Comparison of ENCODE assay signal across 19 cellular contexts in genomic region chr22:23580586-23581251, GRCh38. TPM values are rescaled to one million over a fixed set of nuclear protein-coding genes. Genes with fewer than 3 reads are reported as not detected.
DNase-seq lines count a peak whose midpoint lies in the region; ATAC-seq and TF ChIP-seq lines count a peak whose summit lies in the region.
"Had no signal": no experiment of that assay in that cellular context is flagged by ENCODE, and none has a peak within 500 bp of the region (broad histone marks: within the 10 kb centered on the region; RNA-seq: fewer than 3 reads in every experiment).

No MANE protein-coding gene starts in this region.

- no peaks in the 10 kb centered on the region for H3F3A ChIP-seq in neural progenitor cell (ENCODE audit: low read depth)

- 63 to 68% (median 65%) methylated on average over 8 to 11 of the region's 11 CpGs for WGBS in stomach, 5 donors

- no peaks in the 10 kb centered on the region for H3K27me3 ChIP-seq in Karpas-422 (ENCODE audit: low read length)
- H3K27me3 ChIP-seq in neural progenitor cell = no peaks in the 10 kb centered on the region
- H3K27me3 ChIP-seq in stomach = peaks cover 0 to 25% (median 0%) of the 10 kb centered on the region in 3 donors
- peaks cover 10% of the 10 kb centered on the region for H3K27me3 ChIP-seq in SJCRH30

- TF ChIP-seq EP300 in stomach (IDR thresholded peaks at IDR 0.05) = no peak

- H3K27ac ChIP-seq in Karpas-422 (ENCODE audit: low read length) = peak overlapping the region; percentile 99
- no peak overlapping the region for H3K27ac ChIP-seq in neural progenitor cell
- H3K27ac ChIP-seq in stomach = no peak overlapping the region
- H3K27ac ChIP-seq in SJCRH30 = no peak overlapping the region
- H3K27ac ChIP-seq: SJSA1 had no signal

- H3K4me3 ChIP-seq in Karpas-422 (ENCODE audit: low read length) (peak overlapping the region; percentile 72), neural progenitor cell (no peak overlapping the region), stomach (no peak overlapping the region), SJCRH30 (no peak overlapping the region)
- H3K4me3 ChIP-seq: SJSA1 had no signal

- intact Hi-C loops in activated CD8-positive, alpha-beta T cell treated with anti-CD3 and anti-CD28 coated beads for 36 hours (cut with micrococcal nuclease) = no loop called here
- intact Hi-C loops in stomach (cut with DNase I; ENCODE audit: low total_unique reads) = no loop called here

- TF ChIP-seq POLR2A in stomach (IDR thresholded peaks at IDR 0.05) = no peak

- 0 out of 2 replicates have a peak, but pooled peaks cover 4% of the 10 kb centered on the region for H3K79me2 ChIP-seq in Karpas-422 (ENCODE audit: low read length)
- H3K79me2 ChIP-seq in neural progenitor cell (ENCODE audit: low read depth) = no peaks in the 10 kb centered on the region

- H3K4me3 Mint-ChIP-seq in activated CD8-positive, alpha-beta T cell treated with anti-CD3 and anti-CD28 coated beads, Interleukin-2, amount 10 ng/mL, durations not matched to agents 7 days and 5 days = no peak overlapping the region
- no peak overlapping the region for H3K4me3 Mint-ChIP-seq in activated CD8-positive, alpha-beta T cell treated with anti-CD3 and anti-CD28 coated beads for 36 hours
- H3K4me3 Mint-ChIP-seq in neural progenitor cell = no peak overlapping the region
- H3K4me3 Mint-ChIP-seq: CD4-positive, CD25-positive, alpha-beta regulatory T cell had no signal

- CTCF ChIA-PET in activated CD8-positive, alpha-beta T cell treated with anti-CD3 and anti-CD28 coated beads, Interleukin-2, amount 10 ng/mL, durations not matched to agents 7 days and 5 days (lab: Charles Lee) = interaction anchor here (1.2 kb wide), 1 partner anchor 314 kb away, joined by 3 read pairs; the partner anchor contains the start of gene MIF
- CTCF ChIA-PET in activated CD8-positive, alpha-beta T cell treated with anti-CD3 and anti-CD28 coated beads for 36 hours (lab: Charles Lee) = interaction anchor here (1.0 to 3.5 kb wide), 2 partner anchors 10 to 269 kb away, joined by 3 to 17 read pairs; no protein-coding TSS in a partner anchor

- H3K27ac Mint-ChIP-seq in activated CD8-positive, alpha-beta T cell treated with anti-CD3 and anti-CD28 coated beads, Interleukin-2, amount 10 ng/mL, durations not matched to agents 7 days and 5 days = peak overlapping the region; percentile 11
- no peak overlapping the region for H3K27ac Mint-ChIP-seq in activated CD8-positive, alpha-beta T cell treated with anti-CD3 and anti-CD28 coated beads for 36 hours
- peak overlapping the region; percentile 64 for H3K27ac Mint-ChIP-seq in neural progenitor cell
- H3K27ac Mint-ChIP-seq: CD4-positive, CD25-positive, alpha-beta regulatory T cell had no signal

- H3K4me1 ChIP-seq in Karpas-422 (ENCODE audit: low read length) = peaks cover 100% of the 10 kb centered on the region
- H3K4me1 ChIP-seq in neural progenitor cell = no peaks in the 10 kb centered on the region
- H3K4me1 ChIP-seq in stomach = no peaks in the 10 kb centered on the region
- H3K4me1 ChIP-seq in SJCRH30 = no peaks in the 10 kb centered on the region
- H3K4me1 ChIP-seq: SJSA1 had no signal

- H3K9me3 ChIP-seq in Karpas-422 (ENCODE audit: low read length) (no peaks in the 10 kb centered on the region), neural progenitor cell (ENCODE audit: low read depth) (no peaks in the 10 kb centered on the region), stomach (no peaks in the 10 kb centered on the region), SJCRH30 (replicated peaks) (no peaks in the 10 kb centered on the region)
- H3K9me3 ChIP-seq: SJSA1 had no signal

- peak; percentile 48 for ATAC-seq in activated CD8-positive, alpha-beta T cell treated with anti-CD3 and anti-CD28 coated beads, Interleukin-2, amount 10 ng/mL, durations not matched to agents 7 days and 5 days
- no peak for ATAC-seq in activated CD8-positive, alpha-beta T cell treated with anti-CD3 and anti-CD28 coated beads for 36 hours
- ATAC-seq: HCT116 had no signal

- H4K20me1 ChIP-seq in Karpas-422 (ENCODE audit: insufficient read depth, low read depth, low read length) (no peaks in the 10 kb centered on the region), neural progenitor cell (ENCODE audit: low read depth) (no peaks in the 10 kb centered on the region)

- H3K9me3 Mint-ChIP-seq in activated CD8-positive, alpha-beta T cell treated with anti-CD3 and anti-CD28 coated beads, Interleukin-2, amount 10 ng/mL, durations not matched to agents 7 days and 5 days (ENCODE audit: insufficient read depth) = no peaks in the 10 kb centered on the region
- H3K9me3 Mint-ChIP-seq in activated CD8-positive, alpha-beta T cell treated with anti-CD3 and anti-CD28 coated beads for 36 hours = no peaks in the 10 kb centered on the region
- H3K9me3 Mint-ChIP-seq in neural progenitor cell = no peaks in the 10 kb centered on the region
- H3K9me3 Mint-ChIP-seq: CD4-positive, CD25-positive, alpha-beta regulatory T cell had no signal

- no peak overlapping the region for H2AFZ ChIP-seq in Karpas-422 (ENCODE audit: low read length)
- H2AFZ ChIP-seq in neural progenitor cell (replicated peaks) = no peak overlapping the region

- DNase-seq in activated CD8-positive, alpha-beta T cell treated with anti-CD3 and anti-CD28 coated beads, Interleukin-2, amount 10 ng/mL, durations not matched to agents 7 days and 5 days = peak; percentile 39
- no peak for DNase-seq in activated CD8-positive, alpha-beta T cell treated with anti-CD3 and anti-CD28 coated beads for 36 hours
- DNase-seq in Karpas-422 (no peak), UCSD-AML1 (lab: John Stamatoyannopoulos, UW; ENCODE audit: unreplicated experiment) (peak; percentile 38), neural progenitor cell (ENCODE audit: low spot score) (no peak), stomach (no peak), SJCRH30 (no peak), hippocampal formation (lab: John Stamatoyannopoulos, UW) (no peak)
- DNase-seq: DMS53, KG1, MM.1S, NCI-H1436 treated with DMSO at 0.1 percent for 48 hours, NCI-H2081, NCI-H526, RPMI8226 had no signal

- no peaks in the 10 kb centered on the region for H3K9me2 ChIP-seq in Karpas-422 (replicated peaks; ENCODE audit: insufficient read depth, low read length)

- H3K9ac ChIP-seq in Karpas-422 (ENCODE audit: low read length) = peak overlapping the region; percentile 99
- no peak overlapping the region for H3K9ac ChIP-seq in neural progenitor cell

- TF ChIP-seq CTCF in activated CD8-positive, alpha-beta T cell treated with anti-CD3 and anti-CD28 coated beads for 36 hours (IDR thresholded peaks at IDR 0.05) = no peak
- TF ChIP-seq CTCF in neural progenitor cell (IDR thresholded peaks at IDR 0.05) = no peak
- no peak for TF ChIP-seq CTCF in stomach (IDR thresholded peaks at IDR 0.05)

- no peaks in the 10 kb centered on the region for H3K36me3 Mint-ChIP-seq in activated CD8-positive, alpha-beta T cell treated with anti-CD3 and anti-CD28 coated beads, Interleukin-2, amount 10 ng/mL, durations not matched to agents 7 days and 5 days (ENCODE audit: low read depth)
- no peaks in the 10 kb centered on the region for H3K36me3 Mint-ChIP-seq in activated CD8-positive, alpha-beta T cell treated with anti-CD3 and anti-CD28 coated beads for 36 hours (ENCODE audit: low read depth)
- H3K36me3 Mint-ChIP-seq in neural progenitor cell = no peaks in the 10 kb centered on the region

- H3K27me3 Mint-ChIP-seq in activated CD8-positive, alpha-beta T cell treated with anti-CD3 and anti-CD28 coated beads, Interleukin-2, amount 10 ng/mL, durations not matched to agents 7 days and 5 days (ENCODE audit: low read depth) = peaks cover 34% of the 10 kb centered on the region
- H3K27me3 Mint-ChIP-seq in activated CD8-positive, alpha-beta T cell treated with anti-CD3 and anti-CD28 coated beads for 36 hours = peaks cover 31% of the 10 kb centered on the region
- peaks cover 13% of the 10 kb centered on the region for H3K27me3 Mint-ChIP-seq in neural progenitor cell (ENCODE audit: insufficient read depth, low read depth)

- peaks cover 19% of the 10 kb centered on the region for H3K4me1 Mint-ChIP-seq in activated CD8-positive, alpha-beta T cell treated with anti-CD3 and anti-CD28 coated beads, Interleukin-2, amount 10 ng/mL, durations not matched to agents 7 days and 5 days (ENCODE audit: low read depth)
- peaks cover 4% of the 10 kb centered on the region for H3K4me1 Mint-ChIP-seq in activated CD8-positive, alpha-beta T cell treated with anti-CD3 and anti-CD28 coated beads for 36 hours (ENCODE audit: low read depth)
- peaks cover 9% of the 10 kb centered on the region for H3K4me1 Mint-ChIP-seq in neural progenitor cell
- H3K4me1 Mint-ChIP-seq: CD4-positive, CD25-positive, alpha-beta regulatory T cell had no signal

- POLR2A ChIA-PET in activated CD8-positive, alpha-beta T cell treated with anti-CD3 and anti-CD28 coated beads, Interleukin-2, amount 10 ng/mL, durations not matched to agents 7 days and 5 days (lab: Charles Lee) = no interaction called here
- POLR2A ChIA-PET in activated CD8-positive, alpha-beta T cell treated with anti-CD3 and anti-CD28 coated beads for 36 hours (lab: Charles Lee) = no interaction called here

- H3K4me2 ChIP-seq in Karpas-422 (ENCODE audit: low read depth, low read length, poor library complexity, severe bottlenecking) = peak overlapping the region; percentile 87
- H3K4me2 ChIP-seq in neural progenitor cell = no peak overlapping the region

- H3K36me3 ChIP-seq in Karpas-422 (ENCODE audit: insufficient read depth, low read length) (peaks cover 4% of the 10 kb centered on the region; the same call in 1 of the 2 replicates), neural progenitor cell (no peaks in the 10 kb centered on the region), stomach (no peaks in the 10 kb centered on the region), SJCRH30 (no peaks in the 10 kb centered on the region)
- H3K36me3 ChIP-seq: SJSA1 had no signal

RNA-seq across cellular contexts. Expression of gene IGLL1, which starts 0.6 kb away (rescaled TPM):
- total RNA-seq in activated CD8-positive, alpha-beta T cell treated with anti-CD3 and anti-CD28 coated beads, Interleukin-2, amount 10 ng/mL, durations not matched to agents 7 days and 5 days = not detected
- not detected for total RNA-seq in activated CD8-positive, alpha-beta T cell treated with anti-CD3 and anti-CD28 coated beads for 36 hours
- total RNA-seq in Karpas-422 (2014; rRNA removed; shearing (Covaris generic); ENCODE audit: low replicate concordance) = 100 and 171 TPM in 2 replicates
- total RNA-seq in neural progenitor cell (ENCODE audit: low replicate concordance) = not detected in 2 replicates
- total RNA-seq in stomach = under 1 TPM in 1 of 5 donors, not detected in 4; 0.55 TPM
- not detected for polyA plus RNA-seq in stomach
- total RNA-seq in SJCRH30 (2014; rRNA removed; shearing (Covaris generic)) = 0.36 TPM in 1 of 2 replicates, not detected in the other
- total RNA-seq: CD4-positive, CD25-positive, alpha-beta regulatory T cell; OCI-LY7; SJSA1 had no signal
- polyA plus RNA-seq: CD4-positive, CD25-positive, alpha-beta regulatory T cell had no signal

RNA-seq across cellular contexts. Expression of gene DRICH1, which starts 51.4 kb away (rescaled TPM):
- under 1 TPM; 0.21 to 0.29 TPM for total RNA-seq in activated CD8-positive, alpha-beta T cell treated with anti-CD3 and anti-CD28 coated beads, Interleukin-2, amount 10 ng/mL, durations not matched to agents 7 days and 5 days
- under 1 TPM in 1 of 2 experiments, not detected in 1; 0.23 TPM for total RNA-seq in activated CD8-positive, alpha-beta T cell treated with anti-CD3 and anti-CD28 coated beads for 36 hours
- total RNA-seq in Karpas-422 (2014; rRNA removed; shearing (Covaris generic); ENCODE audit: low replicate concordance) = 1.2 TPM in 1 of 2 replicates, not detected in the other
- total RNA-seq in neural progenitor cell (ENCODE audit: low replicate concordance) = not detected in 2 replicates
- 10 to 100 TPM in 1 of 5 donors, under 1 TPM in 1, not detected in 3; 0.92 to 49.0 TPM for total RNA-seq in stomach
- under 1 TPM in 2 of 3 donors, not detected in 1; 0.28 to 0.93 TPM for polyA plus RNA-seq in stomach
- total RNA-seq in SJCRH30 (2014; rRNA removed; shearing (Covaris generic)) = not detected in 2 replicates
- total RNA-seq: CD4-positive, CD25-positive, alpha-beta regulatory T cell; SJSA1 had no signal

Comparison
In these comparisons a context has a peak if more than half of its experiments do, and no peak if none do; other contexts are left out.
1. DNase-seq: peak in activated CD8-positive, alpha-beta T cell treated with anti-CD3 and anti-CD28 coated beads, Interleukin-2, amount 10 ng/mL, durations not matched to agents 7 days and 5 days (single experiment) and UCSD-AML1 (single experiment); none in activated CD8-positive, alpha-beta T cell treated with anti-CD3 and anti-CD28 coated beads for 36 hours (single experiment), Karpas-422 (single experiment), neural progenitor cell (single experiment), stomach (single experiment), SJCRH30 (0 of 2) and hippocampal formation (0 of 2).
2. RNA of gene IGLL1, which starts 0.6 kb away (total RNA-seq): 100 to 171 TPM in Karpas-422; 0.36 TPM in SJCRH30, not detected in activated CD8-positive, alpha-beta T cell treated with anti-CD3 and anti-CD28 coated beads, Interleukin-2, amount 10 ng/mL, durations not matched to agents 7 days and 5 days, not detected in activated CD8-positive, alpha-beta T cell treated with anti-CD3 and anti-CD28 coated beads for 36 hours, not detected in neural progenitor cell and 0.55 TPM in stomach; every median in the first group is over 10 times any median in the second.